16 cellular contexts compared by ENCODE assay signal in the genomic region with DNA sequence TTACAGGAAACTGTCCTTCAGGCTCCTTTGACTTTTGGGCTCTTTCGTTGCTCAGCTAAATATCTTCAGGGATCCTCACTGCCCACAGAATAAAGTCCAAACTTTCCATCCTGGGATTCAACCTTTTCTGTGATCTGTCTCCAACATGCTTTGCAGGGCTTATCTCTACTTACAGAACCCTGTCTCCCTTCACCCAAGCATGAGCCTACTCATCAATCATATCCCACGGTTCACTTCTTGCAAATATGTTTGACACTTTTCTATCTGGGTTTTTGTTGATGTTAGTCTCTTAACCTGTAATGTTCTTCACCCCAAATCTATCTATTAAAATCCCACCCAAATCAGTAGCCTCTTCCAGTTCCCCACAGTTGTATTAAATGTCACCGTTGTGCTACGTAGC.
"Had no signal": no experiment of that assay in that cellular context is flagged by ENCODE, and none has a peak within 500 bp of the region (broad histone marks: within the 10 kb centered on the region; RNA-seq: fewer than 3 reads in every experiment).

No MANE protein-coding gene starts in this region.

- H3K36me3 ChIP-seq: breast epithelium, gastrocnemius medialis, left lung, prostate gland, right atrium auricular region, upper lobe of right lung had no signal

- H3K27ac ChIP-seq: breast epithelium, coronary artery, gastrocnemius medialis, left lung, prostate gland, right atrium auricular region, upper lobe of right lung had no signal

- H3K4me3 ChIP-seq: breast epithelium, coronary artery, gastrocnemius medialis, left lung, prostate gland, right atrium auricular region, upper lobe of right lung had no signal

- DNase-seq: activated CD4-positive, alpha-beta T cell treated with anti-CD3 and anti-CD28 coated beads, Interleukin-2, amount 10 ng/mL, durations not matched to agents 24 days and 14 days; activated CD8-positive, alpha-beta T cell treated with anti-CD3 and anti-CD28 coated beads, Interleukin-2, amount 10 ng/mL, durations not matched to agents 7 days and 5 days; activated effector memory CD4-positive, alpha-beta T cell treated with Interleukin-2 at 50 U/mL for 16 hours; activated naive CD4-positive, alpha-beta T cell treated with anti-CD3 and anti-CD28 coated beads, Interleukin-2, amount 10 ng/mL, durations not matched to agents 7 days and 5 days; activated naive CD8-positive, alpha-beta T cell treated with anti-CD3 and anti-CD28 coated beads, Interleukin-2, amount 50 U/mL, for 24 hours; activated T-cell treated with anti-CD3 and anti-CD28 coated beads, Interleukin-2, amount 50 U/mL, for 4 hours; aorta; erythroblast; gastrocnemius medialis; left lung; stimulated activated naive CD8-positive, alpha-beta T cell treated with anti-CD3 and anti-CD28 coated beads, Interleukin-15, Interleukin-2, amounts not matched to agents 100 U/mL and 50 U/mL, for 24 hours; upper lobe of right lung had no signal

- H3K9me3 ChIP-seq: breast epithelium, gastrocnemius medialis, left lung, prostate gland, right atrium auricular region, upper lobe of right lung had no signal

- H3K27me3 ChIP-seq: gastrocnemius medialis, left lung, right atrium auricular region, upper lobe of right lung had no signal

- H3K4me1 ChIP-seq: breast epithelium, gastrocnemius medialis, left lung, prostate gland, right atrium auricular region, upper lobe of right lung had no signal
